15 cellular contexts compared by ENCODE assay signal in the genomic region with DNA sequence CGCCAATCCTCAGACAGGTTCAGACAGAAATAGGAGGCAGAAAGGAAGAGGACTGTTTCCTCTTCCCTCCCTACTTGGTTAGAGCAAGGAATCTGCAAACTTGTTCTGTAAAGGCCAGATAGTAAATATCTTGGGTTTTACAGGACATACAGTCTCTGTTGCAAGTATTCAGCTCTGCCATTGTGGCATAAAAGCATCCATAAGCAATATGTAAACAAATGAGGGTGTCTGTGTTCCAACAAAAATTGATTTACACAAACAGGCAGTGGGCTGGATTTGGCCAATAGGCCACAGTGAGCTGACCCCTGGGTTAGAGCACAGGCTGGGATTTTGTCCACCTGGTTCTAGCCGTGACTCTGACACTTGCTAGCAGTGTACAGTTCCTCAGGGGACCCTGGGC.
A peak's percentile ranks its signal among the peaks of the same experiment; 100 is the strongest.
DNase-seq lines count a peak whose midpoint lies in the region; ATAC-seq and TF ChIP-seq lines count a peak whose summit lies in the region.
"Had no signal": no experiment of that assay in that cellular context is flagged by ENCODE, and none has a peak within 500 bp of the region (broad histone marks: within the 10 kb centered on the region; RNA-seq: fewer than 3 reads in every experiment).

No MANE protein-coding gene starts in this region.

- no peak for TF ChIP-seq EP300 in upper lobe of left lung (IDR thresholded peaks at IDR 0.05)

- TF ChIP-seq RAD21 in IMR-90 (IDR thresholded peaks at IDR 0.05; ENCODE audit: low read length): no peak

- dilution Hi-C loops in IMR-90 (cut with HindIII; ENCODE audit: low sequenced_read_pairs, unreplicated experiment): no loop called here

- peaks cover 26% of the 10 kb centered on the region for H3K36me3 ChIP-seq in IMR-90 (ENCODE audit: control insufficient read depth, insufficient read depth, low read length)
- peaks cover 0 to 11% (median 0%) of the 10 kb centered on the region in 3 donors for H3K36me3 ChIP-seq in esophagus squamous epithelium
- peaks cover 32% of the 10 kb centered on the region for H3K36me3 ChIP-seq in muscle layer of colon (ENCODE audit: insufficient read depth, low read length)
- no peaks in the 10 kb centered on the region for H3K36me3 ChIP-seq in upper lobe of left lung
- H3K36me3 ChIP-seq: BE2C had no signal

- peak overlapping the region; percentile 77 for H4K91ac ChIP-seq in IMR-90 (ENCODE audit: insufficient read depth, low read depth, low read length)

- H2BK120ac ChIP-seq in IMR-90 (ENCODE audit: low read depth, low read length): peak overlapping the region; percentile 89

- no TSS peak for BruUV-seq in IMR-90 (replicated peaks; lab: Mats Ljungman, UMichigan)

- H3K9ac ChIP-seq in IMR-90 (ENCODE audit: low read depth, low read length) (peak overlapping the region; percentile 46), muscle layer of colon (ENCODE audit: low read length) (no peak overlapping the region)
- H3K9ac ChIP-seq: GM23248 had no signal

- peaks cover 8% of the 10 kb centered on the region for H3K4me1 Mint-ChIP-seq in T-helper 17 cell

- H3K56ac ChIP-seq in IMR-90 (ENCODE audit: extremely low read depth, insufficient read depth, low read length): peak overlapping the region; percentile 59

- H3K4me3 Mint-ChIP-seq in T-helper 17 cell: no peak overlapping the region

- peak overlapping the region; percentile 76 for H2BK5ac ChIP-seq in IMR-90 (ENCODE audit: low read depth, low read length, poor library complexity, severe bottlenecking)

- H3K4me2 ChIP-seq in IMR-90 (ENCODE audit: low read depth, low read length): peak overlapping the region; percentile 56

- 0 out of 2 replicates have a peak overlapping the region, but pooled peaks have one; percentile 19 for H3K23ac ChIP-seq in IMR-90 (ENCODE audit: low read depth, low read length)

- H3K4me3 ChIP-seq in IMR-90 (ENCODE audit: insufficient read depth, low read depth, low read length) (no peak overlapping the region), esophagus squamous epithelium (no peak overlapping the region), muscle layer of colon (ENCODE audit: low read depth in 1 of 2, low read length in 2 of 2) (no peak overlapping the region), upper lobe of left lung (no peak overlapping the region)
- H3K4me3 ChIP-seq: GM23248 had no signal

- peak overlapping the region; percentile 83 for H2BK20ac ChIP-seq in IMR-90 (ENCODE audit: low read depth, low read length)

- H3K27ac ChIP-seq in IMR-90 (ENCODE audit: insufficient read depth, low read length) (peak overlapping the region; percentile 93; the same call in 1 of the 2 replicates), esophagus squamous epithelium (peak overlapping the region in 3 of 4 donors; percentile 43 to 72 (median 65)), muscle layer of colon (ENCODE audit: low read depth, low read length) (peak overlapping the region; percentile 89), upper lobe of left lung (peak overlapping the region in 3 of 4 donors; percentile 58 to 66 (median 59)), caudate nucleus (ENCODE audit: low read depth, low read length) (no peak overlapping the region)
- H3K27ac ChIP-seq: GM23248 had no signal

- H2BK15ac ChIP-seq in IMR-90 (ENCODE audit: low read depth, low read length): peak overlapping the region; percentile 10; the same call in 1 of the 3 replicates

- H3K9me3 ChIP-seq in IMR-90 (ENCODE audit: control insufficient read depth, insufficient read depth, low read length) (no peaks in the 10 kb centered on the region), esophagus squamous epithelium (no peaks in the 10 kb centered on the region), muscle layer of colon (ENCODE audit: low read length) (no peaks in the 10 kb centered on the region), upper lobe of left lung (no peaks in the 10 kb centered on the region), T-helper 17 cell (ENCODE audit: control insufficient read depth, low read length, poor library complexity, severe bottlenecking) (no peaks in the 10 kb centered on the region)
- H3K9me3 ChIP-seq: BE2C had no signal

- ATAC-seq in IMR-90 (ENCODE audit: low read depth) (peak; percentile 6), upper lobe of left lung (ENCODE audit: low FRiP score in 2 of 2) (no peak), HG03342 (IDR thresholded peaks at IDR 0.05; ENCODE audit: unreplicated experiment) (no peak), T-helper 17 cell (no peak)
- ATAC-seq: HCT116 had no signal

- TF ChIP-seq POLR2A in IMR-90 (IDR thresholded peaks at IDR 0.05; ENCODE audit: low read depth, low read length): no peak
- no peak for TF ChIP-seq POLR2A in esophagus squamous epithelium (IDR thresholded peaks at IDR 0.05)
- TF ChIP-seq POLR2A in upper lobe of left lung (IDR thresholded peaks at IDR 0.05): no peak

- peaks cover 78% of the 10 kb centered on the region for H3K27me3 Mint-ChIP-seq in T-helper 17 cell

- 0 out of 2 replicates have a peak, but pooled peaks cover 5% of the 10 kb centered on the region for H4K20me1 ChIP-seq in IMR-90 (ENCODE audit: insufficient read depth, low read length)

- in situ Hi-C loops in IMR-90 (cut with MboI; ENCODE audit: low sequenced_read_pairs): loop anchor here (10.0 kb wide), 1 partner anchor 113 kb away; no protein-coding TSS in a partner anchor

- peak overlapping the region; percentile 63; the same call in 1 of the 2 replicates for H3K14ac ChIP-seq in IMR-90 (replicated peaks; ENCODE audit: low read depth, low read length)

- CTCF ChIA-PET in IMR-90 (lab: Yijun Ruan, JAX) (no interaction called here), HEK293T (lab: Yijun Ruan, JAX) (no interaction called here)

- H3K4ac ChIP-seq in IMR-90 (ENCODE audit: low read depth, low read length): peak overlapping the region; percentile 78

- H4K5ac ChIP-seq in IMR-90 (ENCODE audit: low read depth, low read length): peak overlapping the region; percentile 84

- H3K27ac Mint-ChIP-seq in T-helper 17 cell: no peak overlapping the region

- POLR2A ChIA-PET in IMR-90 (lab: Charles Lee; ENCODE audit: unreplicated experiment) (no interaction called here), HEK293T (lab: Yijun Ruan, JAX) (no interaction called here)

- peak overlapping the region; percentile 87 for H3K18ac ChIP-seq in IMR-90 (ENCODE audit: low read depth, low read length)

- H3K4me1 ChIP-seq in IMR-90 (ENCODE audit: control insufficient read depth, insufficient read depth, low read length): peaks cover 36% of the 10 kb centered on the region
- peaks cover 5 to 83% (median 33%) of the 10 kb centered on the region in 3 donors for H3K4me1 ChIP-seq in esophagus squamous epithelium
- peaks cover 99% of the 10 kb centered on the region for H3K4me1 ChIP-seq in muscle layer of colon (ENCODE audit: insufficient read depth, low read length)
- H3K4me1 ChIP-seq in upper lobe of left lung: peaks cover 11 to 57% (median 36%) of the 10 kb centered on the region in 4 donors

- peaks cover 24% of the 10 kb centered on the region for H3K9me1 ChIP-seq in IMR-90 (ENCODE audit: insufficient read depth, low read length)

- H2AK9ac ChIP-seq in IMR-90 (replicated peaks; ENCODE audit: low read depth, low read length, poor library complexity): no peak overlapping the region

- intact Hi-C loops in IMR-90 (cut with micrococcal nuclease): loop anchor here (2.0 kb wide), 1 partner anchor 41 kb away; no protein-coding TSS in a partner anchor
- intact Hi-C loops in esophagus squamous epithelium (cut with DNase I): no loop called here

- DNase-seq in IMR-90 (no peak), esophagus squamous epithelium (lab: John Stamatoyannopoulos, UW) (no peak), upper lobe of left lung (no peak), caudate nucleus (lab: John Stamatoyannopoulos, UW) (no peak), HEK293T (ENCODE audit: extremely low spot score) (no peak), T-helper 17 cell (no peak)
- DNase-seq: BE2C; DMS153; GM23248; NCI-H2107; NCI-H526; NK-92 treated with Interleukin-12 subunit alpha and Interleukin-12 subunit beta, amount 100 ng/mL, for 24 hours had no signal

- H4K8ac ChIP-seq in IMR-90 (ENCODE audit: low read depth in 2 of 2, low read length in 2 of 2): peak overlapping the region in 1 of 2 experiments; percentile 59; a peak in 2 of 4 replicates

- no peaks in the 10 kb centered on the region for H3K79me1 ChIP-seq in IMR-90 (ENCODE audit: low read depth in 1 of 2, low read length in 2 of 2)

- H3K36me3 Mint-ChIP-seq in T-helper 17 cell (ENCODE audit: low read depth): no peaks in the 10 kb centered on the region

- whole genome bisulfite sequencing in IMR-90 (ENCODE audit: extremely low coverage in 2 of 2, insufficient read length in 1 of 2), 2 experiments: no CpG with 5 or more reads among the region's 2 CpGs
- WGBS in esophagus squamous epithelium, 2 donors: 79 to 90% methylated on average over 2 of the region's 2 CpGs
- WGBS in upper lobe of left lung, 2 donors: 47 to 54% methylated on average over 2 of the region's 2 CpGs

- peaks cover 8% of the 10 kb centered on the region for H3K27me3 ChIP-seq in IMR-90 (ENCODE audit: control insufficient read depth, insufficient read depth, low read length)
- no peaks in the 10 kb centered on the region for H3K27me3 ChIP-seq in esophagus squamous epithelium
- H3K27me3 ChIP-seq in muscle layer of colon (ENCODE audit: control insufficient read depth in 1 of 2, insufficient read depth in 2 of 2, low read length in 2 of 2): no peaks in the 10 kb centered on the region
- no peaks in the 10 kb centered on the region for H3K27me3 ChIP-seq in upper lobe of left lung
- H3K27me3 ChIP-seq: BE2C had no signal

- H2AFZ ChIP-seq in IMR-90 (replicated peaks; ENCODE audit: low read length, poor library complexity): no peak overlapping the region
- H2AFZ ChIP-seq: GM23248 had no signal

- peak overlapping the region; percentile 64; the same call in 1 of the 2 replicates for H2AK5ac ChIP-seq in IMR-90 (ENCODE audit: low read depth, low read length)

- TF ChIP-seq CTCF in IMR-90 (conservative IDR thresholded peaks at IDR 0.05; ENCODE audit: low read depth, low read length) (no peak), esophagus squamous epithelium (IDR thresholded peaks at IDR 0.05) (no peak), upper lobe of left lung (IDR thresholded peaks at IDR 0.05) (no peak)

TF ChIP-seq in IMR-90, 13 proteins besides CTCF, POLR2A, EP300 and RAD21:
- TF ChIP-seq FOS (IDR thresholded peaks at IDR 0.05; ENCODE audit: low read depth, low read length) (no peak), CEBPB (IDR thresholded peaks at IDR 0.05; ENCODE audit: low read depth, low read length) (no peak)

TF ChIP-seq in HEK293T, 16 proteins besides CTCF, POLR2A, EP300 and RAD21:
- TF ChIP-seq HDGF (IDR thresholded peaks at IDR 0.05; ENCODE audit: borderline replicate concordance): no peak
- TF ChIP-seq SUZ12 (IDR thresholded peaks at IDR 0.05): no peak
